2 cellular contexts compared by ENCODE assay signal in genomic region chr17:17235212-17236174, GRCh38.
TF ChIP-seq lines count a peak whose summit lies in the region.

No MANE protein-coding gene starts in this region.

TF ChIP-seq in K562, 482 proteins besides CTCF, POLR2A, EP300 and RAD21:
- TF ChIP-seq ATF3 (IDR thresholded peaks at IDR 0.05) (peak; percentile 31; the same call in 1 of the 2 replicates), ATF3 (CRISPR knock-in tag; conservative IDR thresholded peaks at IDR 0.05) (no peak), CUX1 (CRISPR knock-in tag; IDR thresholded peaks at IDR 0.05) (no peak), HMBOX1 (IDR thresholded peaks at IDR 0.05) (peak; percentile 65; the same call in 1 of the 2 replicates)
- TF ChIP-seq, protein P1, sequence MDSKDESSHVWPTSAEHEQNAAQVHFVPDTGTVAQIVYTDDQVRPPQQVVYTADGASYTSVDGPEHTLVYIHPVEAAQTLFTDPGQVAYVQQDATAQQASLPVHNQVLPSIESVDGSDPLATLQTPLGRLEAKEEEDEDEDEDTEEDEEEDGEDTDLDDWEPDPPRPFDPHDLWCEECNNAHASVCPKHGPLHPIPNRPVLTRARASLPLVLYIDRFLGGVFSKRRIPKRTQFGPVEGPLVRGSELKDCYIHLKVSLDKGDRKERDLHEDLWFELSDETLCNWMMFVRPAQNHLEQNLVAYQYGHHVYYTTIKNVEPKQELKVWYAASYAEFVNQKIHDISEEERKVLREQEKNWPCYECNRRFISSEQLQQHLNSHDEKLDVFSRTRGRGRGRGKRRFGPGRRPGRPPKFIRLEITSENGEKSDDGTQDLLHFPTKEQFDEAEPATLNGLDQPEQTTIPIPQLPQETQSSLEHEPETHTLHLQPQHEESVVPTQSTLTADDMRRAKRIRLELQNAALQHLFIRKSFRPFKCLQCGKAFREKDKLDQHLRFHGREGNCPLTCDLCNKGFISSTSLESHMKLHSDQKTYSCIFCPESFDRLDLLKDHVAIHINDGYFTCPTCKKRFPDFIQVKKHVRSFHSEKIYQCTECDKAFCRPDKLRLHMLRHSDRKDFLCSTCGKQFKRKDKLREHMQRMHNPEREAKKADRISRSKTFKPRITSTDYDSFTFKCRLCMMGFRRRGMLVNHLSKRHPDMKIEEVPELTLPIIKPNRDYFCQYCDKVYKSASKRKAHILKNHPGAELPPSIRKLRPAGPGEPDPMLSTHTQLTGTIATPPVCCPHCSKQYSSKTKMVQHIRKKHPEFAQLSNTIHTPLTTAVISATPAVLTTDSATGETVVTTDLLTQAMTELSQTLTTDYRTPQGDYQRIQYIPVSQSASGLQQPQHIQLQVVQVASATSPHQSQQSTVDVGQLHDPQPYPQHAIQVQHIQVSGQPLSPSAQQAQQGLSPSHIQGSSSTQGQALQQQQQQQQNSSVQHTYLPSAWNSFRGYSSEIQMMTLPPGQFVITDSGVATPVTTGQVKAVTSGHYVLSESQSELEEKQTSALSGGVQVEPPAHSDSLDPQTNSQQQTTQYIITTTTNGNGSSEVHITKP (IDR thresholded peaks at IDR 0.05; ENCODE audit: partially characterized antibody), result peak; percentile 57

TF ChIP-seq in liver, 16 proteins besides CTCF, POLR2A, EP300 and RAD21:
- no peak for TF ChIP-seq RXRA (IDR thresholded peaks at IDR 0.05)
- TF ChIP-seq HNF4G (IDR thresholded peaks at IDR 0.05), result no peak
- no peak for TF ChIP-seq TAF1 (conservative IDR thresholded peaks at IDR 0.05)
- TF ChIP-seq YY1 (IDR thresholded peaks at IDR 0.05), result no peak
- TF ChIP-seq NR2F2 (IDR thresholded peaks at IDR 0.05), result no peak
- TF ChIP-seq HNF4A (conservative IDR thresholded peaks at IDR 0.05), result no peak
- no peak for TF ChIP-seq REST (IDR thresholded peaks at IDR 0.05)
- no peak for TF ChIP-seq SP1 (IDR thresholded peaks at IDR 0.05)
- TF ChIP-seq EGR1 (IDR thresholded peaks at IDR 0.05; ENCODE audit: low read depth in 2 of 2), result no peak
- no peak for TF ChIP-seq ZBTB33 (IDR thresholded peaks at IDR 0.05)
- TF ChIP-seq ATF3 (IDR thresholded peaks at IDR 0.05), result no peak
- no peak for TF ChIP-seq FOXA1 (IDR thresholded peaks at IDR 0.05)
- TF ChIP-seq MAX (IDR thresholded peaks at IDR 0.05), result no peak
- no peak for TF ChIP-seq FOXA2 (IDR thresholded peaks at IDR 0.05)
